ENCODE assay signal across 1 cellular context in genomic region chr6:43115365-43115764, GRCh38.
A peak's percentile ranks its signal among the peaks of the same experiment; 100 is the strongest.
TF ChIP-seq lines count a peak whose summit lies in the region.

No MANE protein-coding gene starts in this region.

TF ChIP-seq in K562, 482 proteins besides CTCF, POLR2A, EP300 and RAD21 (continues in another document):
- peak; percentile 54 for TF ChIP-seq ZNF395 (CRISPR knock-in tag; IDR thresholded peaks at IDR 0.05)
- TF ChIP-seq DPF2 (IDR thresholded peaks at IDR 0.05), result peak; percentile 60
- TF ChIP-seq ZNF174 (CRISPR knock-in tag; IDR thresholded peaks at IDR 0.05), result no peak
- TF ChIP-seq ZNF668 (CRISPR knock-in tag; IDR thresholded peaks at IDR 0.05), result 0 out of 2 replicates have a peak, but pooled peaks have one; percentile 47
- no peak for TF ChIP-seq PTRF (tag; IDR thresholded peaks at IDR 0.05)
- TF ChIP-seq SREBF2 (CRISPR knock-in tag; IDR thresholded peaks at IDR 0.05), result no peak
- no peak for TF ChIP-seq CSDE1 (IDR thresholded peaks at IDR 0.05)
- no peak for TF ChIP-seq E2F8 (IDR thresholded peaks at IDR 0.05; ENCODE audit: low read depth, partially characterized antibody)
- peak; percentile 69; the same call in 1 of the 2 replicates for TF ChIP-seq ATF4 (CRISPR knock-in tag; IDR thresholded peaks at IDR 0.05)
- no peak for TF ChIP-seq JUNB (CRISPR knock-in tag; conservative IDR thresholded peaks at IDR 0.05)
- TF ChIP-seq ELF2 (CRISPR knock-in tag; IDR thresholded peaks at IDR 0.05), result no peak
- no peak for TF ChIP-seq E2F1 (CRISPR knock-in tag; IDR thresholded peaks at IDR 0.05)
- no peak for TF ChIP-seq CEBPG (CRISPR knock-in tag; IDR thresholded peaks at IDR 0.05)
- no peak for TF ChIP-seq CEBPG (tag; conservative IDR thresholded peaks at IDR 0.05 in 1 of 2, IDR thresholded peaks at IDR 0.05 in 1 of 2)
- TF ChIP-seq SPI1 (IDR thresholded peaks at IDR 0.05; ENCODE audit: borderline replicate concordance, low read depth, low read length), result no peak
- TF ChIP-seq SUPT5H (IDR thresholded peaks at IDR 0.05), result no peak
- no peak for TF ChIP-seq MBD1 (CRISPR knock-in tag; IDR thresholded peaks at IDR 0.05)
- TF ChIP-seq RFX1 (IDR thresholded peaks at IDR 0.05), result no peak
- TF ChIP-seq DLX4 (CRISPR knock-in tag; IDR thresholded peaks at IDR 0.05), result no peak
- TF ChIP-seq ZNF124 (CRISPR knock-in tag; IDR thresholded peaks at IDR 0.05), result no peak
- TF ChIP-seq CCNT2 (IDR thresholded peaks at IDR 0.05; ENCODE audit: borderline replicate concordance, extremely low read depth, insufficient read length, low read depth, low read length), result no peak
- TF ChIP-seq ZNF639 (CRISPR knock-in tag; conservative IDR thresholded peaks at IDR 0.05 in 1 of 2, IDR thresholded peaks at IDR 0.05 in 1 of 2), result peak in 1 of 2 experiments; percentile 73; a peak in 2 of 4 replicates
- no peak for TF ChIP-seq YBX1 (IDR thresholded peaks at IDR 0.05)
- TF ChIP-seq MAZ (CRISPR knock-in tag; conservative IDR thresholded peaks at IDR 0.05 in 1 of 2, IDR thresholded peaks at IDR 0.05 in 1 of 2), result peak; percentile 19 to 37; a peak in 1 of 4 replicates
- 0 out of 2 replicates have a peak, but pooled peaks have one; percentile 22 for TF ChIP-seq ZNF134 (CRISPR knock-in tag; conservative IDR thresholded peaks at IDR 0.05)
- no peak for TF ChIP-seq USF2 (CRISPR knock-in tag; IDR thresholded peaks at IDR 0.05)
- 0 out of 2 replicates have a peak, but pooled peaks have one; percentile 13 for TF ChIP-seq GATA2 (CRISPR knock-in tag; IDR thresholded peaks at IDR 0.05)
- TF ChIP-seq PHF21A (IDR thresholded peaks at IDR 0.05; ENCODE audit: borderline replicate concordance, low read depth), result no peak
- no peak for TF ChIP-seq PHF20 (IDR thresholded peaks at IDR 0.05; ENCODE audit: partially characterized antibody)
- TF ChIP-seq GATAD2B (IDR thresholded peaks at IDR 0.05; ENCODE audit: borderline replicate concordance), result no peak
- TF ChIP-seq NFXL1 (CRISPR knock-in tag; IDR thresholded peaks at IDR 0.05), result no peak
- TF ChIP-seq MTA2 (IDR thresholded peaks at IDR 0.05; ENCODE audit: low read depth), result no peak
- TF ChIP-seq TCF7 (IDR thresholded peaks at IDR 0.05; ENCODE audit: borderline replicate concordance), result no peak
- TF ChIP-seq ZNF444 (CRISPR knock-in tag; IDR thresholded peaks at IDR 0.05), result no peak
- TF ChIP-seq ZNF398 (CRISPR knock-in tag; IDR thresholded peaks at IDR 0.05), result no peak
- TF ChIP-seq ZNF766 (CRISPR knock-in tag; conservative IDR thresholded peaks at IDR 0.05), result no peak; the same call in 1 of the 2 replicates
- peak; percentile 11; the same call in 1 of the 2 replicates for TF ChIP-seq L3MBTL2 (IDR thresholded peaks at IDR 0.05)
- no peak for TF ChIP-seq PTTG1 (tag; IDR thresholded peaks at IDR 0.05; ENCODE audit: low read depth)
- TF ChIP-seq CREB3 (tag; conservative IDR thresholded peaks at IDR 0.05; ENCODE audit: low read depth), result peak; percentile 78; the same call in 1 of the 2 replicates
- TF ChIP-seq EP400 (IDR thresholded peaks at IDR 0.05), result no peak
- no peak for TF ChIP-seq STAT5B (CRISPR knock-in tag; IDR thresholded peaks at IDR 0.05)
- no peak for TF ChIP-seq ZNF75A (CRISPR knock-in tag; IDR thresholded peaks at IDR 0.05)
- TF ChIP-seq ELF1 (tag; IDR thresholded peaks at IDR 0.05), result no peak
- TF ChIP-seq ZNF408 (CRISPR knock-in tag; IDR thresholded peaks at IDR 0.05; ENCODE audit: low read depth), result no peak
- no peak for TF ChIP-seq AFF4 (CRISPR knock-in tag; IDR thresholded peaks at IDR 0.05)
- TF ChIP-seq BRD4 (IDR thresholded peaks at IDR 0.05), result no peak
- no peak for TF ChIP-seq ZNF121 (CRISPR knock-in tag; conservative IDR thresholded peaks at IDR 0.05)
- TF ChIP-seq ZNF41 (CRISPR knock-in tag; conservative IDR thresholded peaks at IDR 0.05), result 0 out of 2 replicates have a peak, but pooled peaks have one; percentile 44
- no peak for TF ChIP-seq PHF8 (IDR thresholded peaks at IDR 0.05; ENCODE audit: borderline replicate concordance, low read length)
- peak in 2 of 3 experiments; percentile 18 to 72 for TF ChIP-seq YY1 (IDR thresholded peaks at IDR 0.05; ENCODE audit: borderline replicate concordance in 1 of 3, control insufficient read depth in 1 of 3, extremely low read depth in 1 of 3, insufficient read depth in 3 of 3, insufficient read length in 1 of 3, insufficient replicate concordance in 2 of 3, low read depth in 1 of 3, low read length in 2 of 3)
